In the genomic region with DNA sequence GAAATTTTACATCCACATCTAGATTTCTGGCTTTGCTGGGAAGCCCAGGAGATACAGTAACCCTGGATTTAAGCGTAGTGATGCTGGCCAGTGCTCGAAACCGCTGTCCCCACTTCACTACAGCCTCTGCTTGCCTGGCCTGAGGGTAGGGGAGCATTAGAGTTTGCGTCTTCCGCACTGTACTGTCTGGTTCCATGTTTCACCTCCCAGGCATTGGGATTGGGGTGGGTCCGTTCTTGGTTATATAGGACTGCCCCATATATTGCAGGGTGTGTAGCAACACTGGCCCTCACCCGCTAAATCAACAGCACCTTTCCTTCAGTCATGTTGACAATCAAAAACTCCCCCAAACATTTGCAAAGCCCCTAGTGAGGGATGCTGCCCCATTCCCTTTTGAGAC, we compare ENCODE assay signal across 2 cellular contexts.
TF ChIP-seq lines count a peak whose summit lies in the region.

No MANE protein-coding gene starts in this region.

TF ChIP-seq in IMR-90, 13 proteins besides CTCF, POLR2A, EP300 and RAD21:
- TF ChIP-seq NFE2L2 (IDR thresholded peaks at IDR 0.05; ENCODE audit: low read depth, low read length), result no peak
- no peak for TF ChIP-seq CEBPB (IDR thresholded peaks at IDR 0.05; ENCODE audit: low read depth, low read length)
- no peak for TF ChIP-seq MAFK (IDR thresholded peaks at IDR 0.05; ENCODE audit: low read depth, low read length)
- no peak for TF ChIP-seq SMC3 (IDR thresholded peaks at IDR 0.05; ENCODE audit: low read depth, low read length)
- no peak for TF ChIP-seq RCOR1 (IDR thresholded peaks at IDR 0.05; ENCODE audit: insufficient replicate concordance, low read length)
- no peak for TF ChIP-seq MAZ (IDR thresholded peaks at IDR 0.05; ENCODE audit: borderline replicate concordance, low read depth, low read length)
- TF ChIP-seq BHLHE40 (IDR thresholded peaks at IDR 0.05; ENCODE audit: low read depth, low read length), result no peak
- TF ChIP-seq CHD1 (IDR thresholded peaks at IDR 0.05; ENCODE audit: low read depth, low read length), result no peak
- TF ChIP-seq, protein P1, sequence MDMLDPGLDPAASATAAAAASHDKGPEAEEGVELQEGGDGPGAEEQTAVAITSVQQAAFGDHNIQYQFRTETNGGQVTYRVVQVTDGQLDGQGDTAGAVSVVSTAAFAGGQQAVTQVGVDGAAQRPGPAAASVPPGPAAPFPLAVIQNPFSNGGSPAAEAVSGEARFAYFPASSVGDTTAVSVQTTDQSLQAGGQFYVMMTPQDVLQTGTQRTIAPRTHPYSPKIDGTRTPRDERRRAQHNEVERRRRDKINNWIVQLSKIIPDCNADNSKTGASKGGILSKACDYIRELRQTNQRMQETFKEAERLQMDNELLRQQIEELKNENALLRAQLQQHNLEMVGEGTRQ (IDR thresholded peaks at IDR 0.05; ENCODE audit: low read depth, low read length), result no peak
- no peak for TF ChIP-seq FOS (IDR thresholded peaks at IDR 0.05; ENCODE audit: low read depth, low read length)

TF ChIP-seq in endothelial cell of umbilical vein, 7 proteins besides CTCF, POLR2A, EP300 and RAD21:
- TF ChIP-seq JUN (IDR thresholded peaks at IDR 0.05; ENCODE audit: borderline replicate concordance, insufficient read depth, insufficient read length, low read depth) (no peak), MYC (IDR thresholded peaks at IDR 0.05; ENCODE audit: low read depth, low read length) (no peak), GATA2 (IDR thresholded peaks at IDR 0.05; ENCODE audit: insufficient read depth, insufficient read length, low read depth, low read length) (no peak), POLR2AphosphoS5 (IDR thresholded peaks at IDR 0.05; ENCODE audit: insufficient read depth, low read depth, low read length) (no peak), FOS (IDR thresholded peaks at IDR 0.05; ENCODE audit: borderline replicate concordance, insufficient read depth, low read length) (no peak)
